Comparison of ENCODE assay signal across 1 cellular context in genomic region chr19:52172347-52172746, GRCh38.
A peak's percentile ranks its signal among the peaks of the same experiment; 100 is the strongest.
TF ChIP-seq lines count a peak whose summit lies in the region.

No MANE protein-coding gene starts in this region.

TF ChIP-seq in HepG2, 621 proteins besides CTCF, POLR2A, EP300 and RAD21:
- TF ChIP-seq ZMYM3 (CRISPR knock-in tag; IDR thresholded peaks at IDR 0.05) (peak; percentile 31; the same call in 1 of the 2 replicates), ZNF557 (CRISPR knock-in tag; IDR thresholded peaks at IDR 0.05) (0 out of 2 replicates have a peak, but pooled peaks have one; percentile 38), ZFP36 (IDR thresholded peaks at IDR 0.05; ENCODE audit: borderline replicate concordance, low read depth, low read length, partially characterized antibody) (no peak), ZNF121 (CRISPR knock-in tag; IDR thresholded peaks at IDR 0.05) (peak; percentile 64)
